11 cellular contexts compared by ENCODE assay signal in genomic region chr2:191166111-191166755, GRCh38. TPM values are rescaled to one million over a fixed set of nuclear protein-coding genes. Genes with fewer than 3 reads are reported as not detected.
A peak's percentile ranks its signal among the peaks of the same experiment; 100 is the strongest.
DNase-seq lines count a peak whose midpoint lies in the region; ATAC-seq and TF ChIP-seq lines count a peak whose summit lies in the region.
"Had no signal": no experiment of that assay in that cellular context is flagged by ENCODE, and none has a peak within 500 bp of the region (broad histone marks: within the 10 kb centered on the region; RNA-seq: fewer than 3 reads in every experiment).

No MANE protein-coding gene starts in this region.

- DNase-seq in NCI-H1105 treated with DMSO at 0.1 percent for 48 hours (lab: John Stamatoyannopoulos, UW), result peak; percentile 38
- peak; percentile 45 for DNase-seq in SW480 (ENCODE audit: low spot score)
- DNase-seq in left ventricle myocardium inferior, result no peak
- no peak for DNase-seq in SKM-1 treated with dmso at 0.1 percent for 144 hours (lab: John Stamatoyannopoulos, UW; ENCODE audit: unreplicated experiment)
- DNase-seq in CD1c-positive myeloid dendritic cell (ENCODE audit: extremely low spot score), result no peak
- DNase-seq in naive thymus-derived CD4-positive, alpha-beta T cell, result no peak
- DNase-seq: activated CD4-positive, alpha-beta T cell treated with anti-CD3 and anti-CD28 coated beads, Interleukin-2, amount 50 U/mL, for 1 hour; MV-4-11 had no signal

- no peak for ATAC-seq in naive thymus-derived CD4-positive, alpha-beta T cell

- CTCF ChIA-PET in naive thymus-derived CD4-positive, alpha-beta T cell (lab: Charles Lee), result interaction anchor here (0.6 to 5.0 kb wide), 13 partner anchors 11 to 997 kb away, joined by 3 to 48 read pairs (median 5); no protein-coding TSS in a partner anchor

- peaks cover 0 to 8% (median 0%) of the 10 kb centered on the region in 5 donors for H3K27me3 Mint-ChIP-seq in naive thymus-derived CD4-positive, alpha-beta T cell
- H3K27me3 Mint-ChIP-seq: stimulated activated naive CD8-positive, alpha-beta T cell treated with anti-CD3 and anti-CD28 coated beads, Interleukin-15, Interleukin-2, amounts not matched to agents 100 ng/mL and 50 ng/mL, for 24 hours had no signal

- no peak overlapping the region for H3K9ac ChIP-seq in skeletal muscle tissue (ENCODE audit: low read depth in 1 of 3, low read length in 3 of 3)

- H3K36me3 ChIP-seq in left ventricle myocardium inferior (no peaks in the 10 kb centered on the region), skeletal muscle tissue (ENCODE audit: control insufficient read depth in 3 of 3, insufficient read depth in 3 of 3, low read length in 3 of 3) (no peaks in the 10 kb centered on the region)
- H3K36me3 ChIP-seq in naive thymus-derived CD4-positive, alpha-beta T cell (ENCODE audit: control insufficient read depth in 2 of 3, insufficient read depth in 3 of 3, low read length in 3 of 3), result no peaks in the 10 kb centered on the region

- no peaks in the 10 kb centered on the region for H3K27me3 ChIP-seq in left ventricle myocardium inferior (ENCODE audit: low read depth)
- H3K27me3 ChIP-seq in skeletal muscle tissue (ENCODE audit: control insufficient read depth in 3 of 3, insufficient read depth in 3 of 3, low read length in 3 of 3), result no peaks in the 10 kb centered on the region
- H3K27me3 ChIP-seq in naive thymus-derived CD4-positive, alpha-beta T cell (ENCODE audit: control insufficient read depth in 2 of 2, insufficient read depth in 2 of 2, low read length in 2 of 2), result no peaks in the 10 kb centered on the region

- H3K9me3 ChIP-seq in left ventricle myocardium inferior (replicated peaks) (no peaks in the 10 kb centered on the region), skeletal muscle tissue (ENCODE audit: control insufficient read depth in 3 of 3, low read length in 3 of 3) (no peaks in the 10 kb centered on the region)
- no peaks in the 10 kb centered on the region for H3K9me3 ChIP-seq in naive thymus-derived CD4-positive, alpha-beta T cell (ENCODE audit: control insufficient read depth in 2 of 3, low read length in 3 of 3)

- POLR2A ChIA-PET in naive thymus-derived CD4-positive, alpha-beta T cell (lab: Charles Lee), result no interaction called here

- TF ChIP-seq CTCF in left ventricle myocardium inferior (IDR thresholded peaks at IDR 0.05; ENCODE audit: borderline replicate concordance), result no peak

- peaks cover 2 to 21% (median 15%) of the 10 kb centered on the region in 7 donors for H3K4me1 Mint-ChIP-seq in naive thymus-derived CD4-positive, alpha-beta T cell

- no peak overlapping the region for H3K4me3 ChIP-seq in left ventricle myocardium inferior
- H3K4me3 ChIP-seq in skeletal muscle tissue (ENCODE audit: low read length in 3 of 3), result no peak overlapping the region
- H3K4me3 ChIP-seq in naive thymus-derived CD4-positive, alpha-beta T cell (ENCODE audit: low read length), result no peak overlapping the region
- H3K4me3 ChIP-seq: coronary artery had no signal

- H3K4me1 ChIP-seq in left ventricle myocardium inferior (peaks cover 25% of the 10 kb centered on the region), skeletal muscle tissue (ENCODE audit: control insufficient read depth in 3 of 3, insufficient read depth in 3 of 3, low read length in 3 of 3) (peaks cover 12 to 25% (median 18%) of the 10 kb centered on the region in 3 donors)
- no peaks in the 10 kb centered on the region for H3K4me1 ChIP-seq in naive thymus-derived CD4-positive, alpha-beta T cell (ENCODE audit: control insufficient read depth in 2 of 2, insufficient read depth in 2 of 2, low read length in 2 of 2)

- intact Hi-C loops in left ventricle myocardium inferior (cut with micrococcal nuclease), result loop anchor here (5.0 kb wide), 1 partner anchor 336 kb away; no protein-coding TSS in a partner anchor
- intact Hi-C loops in naive thymus-derived CD4-positive, alpha-beta T cell (cut with micrococcal nuclease), result loop anchor here (5.0 kb wide), 3 partner anchors 36 to 51 kb away; no protein-coding TSS in a partner anchor

- H3K4me3 Mint-ChIP-seq in naive thymus-derived CD4-positive, alpha-beta T cell, result no peak overlapping the region
- H3K4me3 Mint-ChIP-seq: stimulated activated naive CD8-positive, alpha-beta T cell treated with anti-CD3 and anti-CD28 coated beads, Interleukin-15, Interleukin-2, amounts not matched to agents 100 ng/mL and 50 ng/mL, for 24 hours had no signal

- H3K9me3 Mint-ChIP-seq in naive thymus-derived CD4-positive, alpha-beta T cell, result no peaks in the 10 kb centered on the region
- H3K9me3 Mint-ChIP-seq: stimulated activated naive CD8-positive, alpha-beta T cell treated with anti-CD3 and anti-CD28 coated beads, Interleukin-15, Interleukin-2, amounts not matched to agents 100 ng/mL and 50 ng/mL, for 24 hours had no signal

- H3K27ac ChIP-seq in left ventricle myocardium inferior (replicated peaks) (peak overlapping the region; percentile 65), skeletal muscle tissue (ENCODE audit: low read depth, low read length) (peak overlapping the region; percentile 37)
- H3K27ac ChIP-seq in naive thymus-derived CD4-positive, alpha-beta T cell (ENCODE audit: low read depth, low read length), result no peak overlapping the region

- no peak overlapping the region for H3K27ac Mint-ChIP-seq in naive thymus-derived CD4-positive, alpha-beta T cell
- H3K27ac Mint-ChIP-seq: stimulated activated naive CD8-positive, alpha-beta T cell treated with anti-CD3 and anti-CD28 coated beads, Interleukin-15, Interleukin-2, amounts not matched to agents 100 ng/mL and 50 ng/mL, for 24 hours had no signal

- H3K36me3 Mint-ChIP-seq in naive thymus-derived CD4-positive, alpha-beta T cell, result peaks cover 0 to 2% (median 0%) of the 10 kb centered on the region in 5 donors

RNA-seq across cellular contexts. Expression of gene STAT4, which starts 15.4 kb away (rescaled TPM):
- total RNA-seq in left ventricle myocardium inferior (0.82 TPM), skeletal muscle tissue (2.6 TPM)
- 100 to 1,000 TPM; 106 to 132 (median 122) TPM for total RNA-seq in naive thymus-derived CD4-positive, alpha-beta T cell
- 10 to 100 TPM; 52.4 to 78.2 TPM for polyA plus RNA-seq in naive thymus-derived CD4-positive, alpha-beta T cell

Comparison
In these comparisons a context has a peak if more than half of its experiments do, and no peak if none do; other contexts are left out.
1. DNase-seq: peak in NCI-H1105 treated with DMSO at 0.1 percent for 48 hours (single experiment) and SW480 (single experiment); none in left ventricle myocardium inferior (single experiment), SKM-1 treated with dmso at 0.1 percent for 144 hours (single experiment), CD1c-positive myeloid dendritic cell (single experiment) and naive thymus-derived CD4-positive, alpha-beta T cell (0 of 9).
2. RNA of gene STAT4, which starts 15.4 kb away (total RNA-seq): 106 to 132 TPM in naive thymus-derived CD4-positive, alpha-beta T cell; 2.6 TPM in skeletal muscle tissue (single experiment) and 0.82 TPM in left ventricle myocardium inferior (single experiment); every median in the first group is over 10 times any median in the second.